1 cellular context compared by ENCODE assay signal in the genomic region with DNA sequence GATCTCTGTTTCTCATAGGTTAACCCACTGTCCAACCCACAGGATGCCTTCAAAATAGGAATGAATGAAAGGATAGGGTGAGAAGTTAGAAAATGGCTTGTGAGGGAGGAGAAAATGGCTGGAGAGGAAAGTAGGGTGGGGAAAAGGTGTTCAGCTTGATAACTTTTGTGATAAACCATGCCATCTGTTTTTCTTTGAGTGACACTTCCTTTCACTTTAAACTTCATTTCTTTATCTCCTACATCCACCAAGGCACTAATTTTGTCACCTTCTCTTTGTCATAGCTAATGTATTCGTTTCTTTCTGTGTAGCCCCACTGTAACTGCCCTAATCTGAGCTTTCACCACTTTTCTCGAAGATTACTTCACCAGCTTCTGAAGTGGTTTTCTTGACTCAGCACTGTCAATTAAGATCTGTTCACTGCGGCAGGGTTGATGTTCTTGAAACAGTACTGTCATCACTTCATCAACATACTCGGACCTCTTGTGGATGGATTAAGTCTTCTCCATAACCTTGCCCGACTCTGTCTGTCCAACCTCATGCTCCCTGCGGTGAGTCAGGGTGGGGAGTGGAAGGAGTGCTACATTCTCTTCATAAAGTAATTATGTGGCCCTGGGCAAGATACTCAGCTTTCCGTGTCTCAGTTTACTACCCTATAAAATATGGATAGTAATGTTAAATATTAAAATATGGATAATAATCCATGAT.
TF ChIP-seq lines count a peak whose summit lies in the region.

No MANE protein-coding gene starts in this region.

TF ChIP-seq in HepG2, 621 proteins besides CTCF, POLR2A, EP300 and RAD21:
- TF ChIP-seq KLF15 (CRISPR knock-in tag; IDR thresholded peaks at IDR 0.05; ENCODE audit: borderline replicate concordance) (no peak), ZFP41 (CRISPR knock-in tag; IDR thresholded peaks at IDR 0.05; ENCODE audit: borderline replicate concordance) (no peak), ZNF567 (CRISPR knock-in tag; IDR thresholded peaks at IDR 0.05; ENCODE audit: borderline replicate concordance) (no peak), KLF6 (CRISPR knock-in tag; IDR thresholded peaks at IDR 0.05) (no peak)
- TF ChIP-seq, protein P1, sequence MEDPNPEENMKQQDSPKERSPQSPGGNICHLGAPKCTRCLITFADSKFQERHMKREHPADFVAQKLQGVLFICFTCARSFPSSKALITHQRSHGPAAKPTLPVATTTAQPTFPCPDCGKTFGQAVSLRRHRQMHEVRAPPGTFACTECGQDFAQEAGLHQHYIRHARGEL (CRISPR knock-in tag; IDR thresholded peaks at IDR 0.05): no peak
TF ChIP-seq in HepG2: peak in this region for 0.
